18 cellular contexts compared by ENCODE assay signal in the genomic region with DNA sequence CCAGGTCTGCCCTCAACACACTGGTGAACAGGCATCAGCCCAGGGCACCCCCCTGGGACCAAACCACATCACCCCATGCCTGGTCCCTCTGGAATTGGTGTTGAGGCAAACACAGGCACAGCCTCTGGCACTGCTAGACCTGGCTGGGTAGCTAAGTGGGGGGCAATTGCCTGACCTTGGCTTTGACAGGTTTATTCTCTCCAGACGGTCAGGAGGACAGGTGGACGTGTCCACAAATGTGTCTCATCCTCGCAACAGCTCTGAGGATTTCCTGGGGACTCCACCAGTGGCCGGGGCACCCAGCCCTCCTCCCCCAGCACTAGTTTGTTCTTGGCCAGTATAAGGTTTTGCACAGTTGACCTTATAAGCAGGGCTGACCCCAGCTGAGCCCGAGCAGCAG. TPM values are rescaled to one million over a fixed set of nuclear protein-coding genes. Genes with fewer than 3 reads are reported as not detected.
A peak's percentile ranks its signal among the peaks of the same experiment; 100 is the strongest.
DNase-seq lines count a peak whose midpoint lies in the region; ATAC-seq and TF ChIP-seq lines count a peak whose summit lies in the region.
"Had no signal": no experiment of that assay in that cellular context is flagged by ENCODE, and none has a peak within 500 bp of the region (broad histone marks: within the 10 kb centered on the region; RNA-seq: fewer than 3 reads in every experiment).

No MANE protein-coding gene starts in this region.

- POLR2A ChIA-PET in HEK293 (lab: Yijun Ruan, JAX), result no interaction called here
- POLR2A ChIA-PET in activated CD4-positive, alpha-beta memory T cell treated with anti-CD3 and anti-CD28 coated beads, Interleukin-2, amount 10 ng/mL, durations not matched to agents 7 days and 5 days (lab: Charles Lee), result no interaction called here

- H3K36me3 ChIP-seq in HEK293 (ENCODE audit: control insufficient read depth in 2 of 2, insufficient read depth in 1 of 2, low read length in 2 of 2), result peaks cover 0 to 77% of the 10 kb centered on the region in 2 experiments; a peak in 2 of 3 replicates
- H3K36me3 ChIP-seq in ovary, result no peaks in the 10 kb centered on the region

- no peak for TF ChIP-seq POLR2A in ovary (IDR thresholded peaks at IDR 0.05)

- no peak overlapping the region for H3K4me3 ChIP-seq in HEK293 (ENCODE audit: low read depth, low read length)
- H3K4me3 ChIP-seq in ovary, result no peak overlapping the region

- TF ChIP-seq CTCF in HEK293 (tag by site-specific recombination; IDR thresholded peaks at IDR 0.05), result no peak
- TF ChIP-seq CTCF in chondrocyte (IDR thresholded peaks at IDR 0.05), result no peak
- TF ChIP-seq CTCF in ovary (IDR thresholded peaks at IDR 0.05), result no peak

- 58 to 62% (median 61%) methylated on average over 5 of the region's 5 CpGs for WGBS in ovary, 3 donors

- CTCF ChIA-PET in HEK293 (lab: Yijun Ruan, JAX), result no interaction called here
- CTCF ChIA-PET in activated CD4-positive, alpha-beta memory T cell treated with anti-CD3 and anti-CD28 coated beads, Interleukin-2, amount 10 ng/mL, durations not matched to agents 7 days and 5 days (lab: Charles Lee), result no interaction called here

- H3K9me3 ChIP-seq in HEK293 (ENCODE audit: control insufficient read depth, insufficient read depth, low read depth, low read length), result no peaks in the 10 kb centered on the region
- H3K9me3 ChIP-seq in ovary, result no peaks in the 10 kb centered on the region
- H3K9me3 ChIP-seq: BE2C had no signal

- no peaks in the 10 kb centered on the region for H3K9me3 Mint-ChIP-seq in chondrocyte (ENCODE audit: low read depth)
- H3K9me3 Mint-ChIP-seq in activated CD4-positive, alpha-beta memory T cell treated with anti-CD3 and anti-CD28 coated beads, Interleukin-2, amount 10 ng/mL, durations not matched to agents 7 days and 5 days, result no peaks in the 10 kb centered on the region
- H3K9me3 Mint-ChIP-seq: CD8-positive, alpha-beta memory T cell had no signal

- ATAC-seq in sciatic nerve, result no peak
- ATAC-seq in activated CD4-positive, CD25-positive, alpha-beta regulatory T cell treated with anti-CD3 and anti-CD28 coated beads, Interleukin-2, amount 50 U/mL, for 24 hours, result no peak
- ATAC-seq: PC-3 had no signal

- no peaks in the 10 kb centered on the region for H3K4me1 Mint-ChIP-seq in chondrocyte (ENCODE audit: low read depth)
- peaks cover 4% of the 10 kb centered on the region for H3K4me1 Mint-ChIP-seq in activated CD4-positive, alpha-beta memory T cell treated with anti-CD3 and anti-CD28 coated beads, Interleukin-2, amount 10 ng/mL, durations not matched to agents 7 days and 5 days

- H3K4me3 Mint-ChIP-seq in chondrocyte (ENCODE audit: unreplicated experiment), result no peak overlapping the region
- H3K4me3 Mint-ChIP-seq in activated CD4-positive, alpha-beta memory T cell treated with anti-CD3 and anti-CD28 coated beads, Interleukin-2, amount 10 ng/mL, durations not matched to agents 7 days and 5 days, result no peak overlapping the region
- H3K4me3 Mint-ChIP-seq: CD8-positive, alpha-beta memory T cell had no signal

- no peak for TF ChIP-seq EP300 in ovary (IDR thresholded peaks at IDR 0.05)

- DNase-seq in AG20443 (ENCODE audit: low spot score) (peak; percentile 7), chondrocyte (ENCODE audit: low spot score) (peak; percentile 54), sciatic nerve (ENCODE audit: low spot score) (peak; percentile 41), ovary (no peak)
- no peak for DNase-seq in activated CD4-positive, alpha-beta memory T cell treated with anti-CD3 and anti-CD28 coated beads, Interleukin-2, amount 10 ng/mL, durations not matched to agents 7 days and 5 days
- no peak for DNase-seq in activated CD4-positive, alpha-beta T cell treated with anti-CD3 and anti-CD28 coated beads, Interleukin-2, amount 50 U/mL, for 1 hour
- DNase-seq: BE2C; CD8-positive, alpha-beta memory T cell; DND-41; Kasumi-1; MM.1S; NCI-H1092 treated with DMSO at 0.1 percent for 48 hours; NCI-H1694; NCI-H510A treated with DMSO at 0.1 percent for 48 hours; NCI-H82; PC-3 had no signal

- H3K27ac Mint-ChIP-seq in chondrocyte (ENCODE audit: unreplicated experiment), result no peak overlapping the region
- H3K27ac Mint-ChIP-seq in activated CD4-positive, alpha-beta memory T cell treated with anti-CD3 and anti-CD28 coated beads, Interleukin-2, amount 10 ng/mL, durations not matched to agents 7 days and 5 days, result no peak overlapping the region

- H3K4me1 ChIP-seq in HEK293 (ENCODE audit: control insufficient read depth, insufficient read depth, low read length), result no peaks in the 10 kb centered on the region
- no peaks in the 10 kb centered on the region for H3K4me1 ChIP-seq in ovary (ENCODE audit: insufficient read depth)
- H3K4me1 ChIP-seq: BE2C had no signal

- H3K27me3 ChIP-seq in ovary, result no peaks in the 10 kb centered on the region
- H3K27me3 ChIP-seq: BE2C had no signal

- peaks cover 34% of the 10 kb centered on the region for H3K36me3 Mint-ChIP-seq in chondrocyte (ENCODE audit: low read depth)
- H3K36me3 Mint-ChIP-seq in activated CD4-positive, alpha-beta memory T cell treated with anti-CD3 and anti-CD28 coated beads, Interleukin-2, amount 10 ng/mL, durations not matched to agents 7 days and 5 days (ENCODE audit: low read depth), result peaks cover 33% of the 10 kb centered on the region

- intact Hi-C loops in sciatic nerve (cut with DNase I), result no loop called here
- intact Hi-C loops in ovary (cut with DNase I), result no loop called here

- H3K27me3 Mint-ChIP-seq in chondrocyte (ENCODE audit: low read depth), result no peaks in the 10 kb centered on the region
- H3K27me3 Mint-ChIP-seq in activated CD4-positive, alpha-beta memory T cell treated with anti-CD3 and anti-CD28 coated beads, Interleukin-2, amount 10 ng/mL, durations not matched to agents 7 days and 5 days, result no peaks in the 10 kb centered on the region

- H3K27ac ChIP-seq in HEK293 (ENCODE audit: extremely low read depth, low read depth, low read length) (no peak overlapping the region), ovary (no peak overlapping the region)

TF ChIP-seq in HEK293, 187 proteins besides CTCF, POLR2A, EP300 and RAD21:
- TF ChIP-seq, protein P1, sequence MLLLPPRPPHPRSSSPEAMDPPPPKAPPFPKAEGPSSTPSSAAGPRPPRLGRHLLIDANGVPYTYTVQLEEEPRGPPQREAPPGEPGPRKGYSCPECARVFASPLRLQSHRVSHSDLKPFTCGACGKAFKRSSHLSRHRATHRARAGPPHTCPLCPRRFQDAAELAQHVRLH (tag by site-specific recombination; IDR thresholded peaks at IDR 0.05), result no peak
- 0 out of 2 replicates have a peak, but pooled peaks have one; percentile 18 for TF ChIP-seq GLIS1 (tag by site-specific recombination; IDR thresholded peaks at IDR 0.05)

RNA-seq across cellular contexts. Expression of a gene that starts 31.3 kb away (rescaled TPM):
- total RNA-seq in chondrocyte (165 to 299 TPM (median 169 TPM) in 3 replicates), sciatic nerve (219 TPM), ovary (100 to 1,000 TPM; 109 to 279 (median 230) TPM)
- 100 to 1,000 TPM; 238 to 240 TPM for total RNA-seq in activated CD4-positive, alpha-beta memory T cell treated with anti-CD3 and anti-CD28 coated beads, Interleukin-2, amount 10 ng/mL, durations not matched to agents 7 days and 5 days
- 100 to 1,000 TPM in 1 of 2 donors, 10 to 100 TPM in 1; 62.6 to 208 TPM for polyA plus RNA-seq in ovary

Comparison
In these comparisons a context has a peak if more than half of its experiments do, and no peak if none do; other contexts are left out.
1. DNase-seq: peak in AG20443 (single experiment), chondrocyte (single experiment) and sciatic nerve (single experiment); none in activated CD4-positive, alpha-beta memory T cell treated with anti-CD3 and anti-CD28 coated beads, Interleukin-2, amount 10 ng/mL, durations not matched to agents 7 days and 5 days (single experiment), ovary (0 of 5) and activated CD4-positive, alpha-beta T cell treated with anti-CD3 and anti-CD28 coated beads, Interleukin-2, amount 50 U/mL, for 1 hour (single experiment).